9 cellular contexts compared by ENCODE assay signal in genomic region chr1:91502138-91502881, GRCh38. TPM values are rescaled to one million over a fixed set of nuclear protein-coding genes. Genes with fewer than 3 reads are reported as not detected.
A peak's percentile ranks its signal among the peaks of the same experiment; 100 is the strongest.
DNase-seq lines count a peak whose midpoint lies in the region; TF ChIP-seq lines count a peak whose summit lies in the region.
"Had no signal": no experiment of that assay in that cellular context is flagged by ENCODE, and none has a peak within 500 bp of the region (broad histone marks: within the 10 kb centered on the region; RNA-seq: fewer than 3 reads in every experiment).

No MANE protein-coding gene starts in this region.

- H3K79me2 ChIP-seq in neural cell (replicated peaks; ENCODE audit: insufficient read depth, low read length): peaks cover 14% of the 10 kb centered on the region

- no peaks in the 10 kb centered on the region for H3F3A ChIP-seq in neural cell (ENCODE audit: insufficient read depth, low read length, poor library complexity, severe bottlenecking)

- no peaks in the 10 kb centered on the region for H4K20me1 ChIP-seq in neural cell (ENCODE audit: insufficient read depth)

- H3K9me2 ChIP-seq in neural cell (ENCODE audit: insufficient read depth, low read length): no peaks in the 10 kb centered on the region

- H3K27me3 ChIP-seq in HUES48 (ENCODE audit: control insufficient read depth, insufficient read depth, low read length): no peaks in the 10 kb centered on the region
- no peaks in the 10 kb centered on the region for H3K27me3 ChIP-seq in neural cell (ENCODE audit: insufficient read depth, low read depth, low read length)

- peak overlapping the region; percentile 99 for H3K27ac ChIP-seq in HUES48 (ENCODE audit: low read depth, low read length)
- H3K27ac ChIP-seq in neural cell (ENCODE audit: low read length): peak overlapping the region; percentile 88

- peaks cover 16% of the 10 kb centered on the region for H3K36me3 ChIP-seq in HUES48 (ENCODE audit: control insufficient read depth, insufficient read depth, low read length)
- no peaks in the 10 kb centered on the region for H3K36me3 ChIP-seq in neural cell (ENCODE audit: insufficient read depth, low read length)

- DNase-seq in NCI-H748 (lab: John Stamatoyannopoulos, UW; ENCODE audit: unreplicated experiment): peak; percentile 29
- no peak for DNase-seq in NCI-H748 treated with DMSO at 0.1 percent for 48 hours (lab: John Stamatoyannopoulos, UW)
- peak in 1 of 2 donors; percentile 9 for DNase-seq in cardiac fibroblast (ENCODE audit: low read depth in 2 of 2)
- no peak for DNase-seq in Kasumi-1 (lab: John Stamatoyannopoulos, UW)
- no peak for DNase-seq in GM03348 (ENCODE audit: low spot score)
- DNase-seq in activated gamma-delta T cell treated with Interleukin-2 at 50 U/mL for 16 hours: no peak
- DNase-seq: stimulated activated naive CD8-positive, alpha-beta T cell treated with anti-CD3 and anti-CD28 coated beads, Interleukin-15, amount 100 ng/mL, for 72 hours had no signal

- TF ChIP-seq CTCF in cardiac fibroblast (IDR thresholded peaks at IDR 0.05; ENCODE audit: low read depth, low read length) (no peak), neural cell (IDR thresholded peaks at IDR 0.05; ENCODE audit: poor library complexity, severe bottlenecking) (no peak)

- H3K9ac ChIP-seq in HUES48 (ENCODE audit: low read depth, low read length) (peak overlapping the region; percentile 97), neural cell (ENCODE audit: low read length) (peak overlapping the region; percentile 78)

- no peak for TF ChIP-seq RAD21 in neural cell (conservative IDR thresholded peaks at IDR 0.05)

- H3K4me3 ChIP-seq in HUES48 (ENCODE audit: low read depth, low read length): peak overlapping the region; percentile 88
- peak overlapping the region; percentile 77 to 83 for H3K4me3 ChIP-seq in cardiac fibroblast (replicated peaks in 1 of 2; ENCODE audit: low read depth in 2 of 2, low read length in 2 of 2)
- H3K4me3 ChIP-seq in neural cell (ENCODE audit: low read length): peak overlapping the region; percentile 76

- H2AFZ ChIP-seq in neural cell (ENCODE audit: low read depth, low read length): no peak overlapping the region

- H3K4me2 ChIP-seq in neural cell (ENCODE audit: low read length): peak overlapping the region; percentile 63

- TF ChIP-seq EP300 in neural cell (conservative IDR thresholded peaks at IDR 0.05; ENCODE audit: poor library complexity, severe bottlenecking): no peak

- H3K9me3 ChIP-seq in HUES48 (ENCODE audit: control insufficient read depth, insufficient read depth, low read length) (no peaks in the 10 kb centered on the region), neural cell (ENCODE audit: low read length) (no peaks in the 10 kb centered on the region)

- peaks cover 46% of the 10 kb centered on the region for H3K4me1 ChIP-seq in HUES48 (ENCODE audit: control insufficient read depth, insufficient read depth, low read length)

TF ChIP-seq in neural cell, 6 proteins besides CTCF, POLR2A, EP300 and RAD21:
- TF ChIP-seq MXI1 (conservative IDR thresholded peaks at IDR 0.05; ENCODE audit: poor library complexity, severe bottlenecking): no peak
- no peak for TF ChIP-seq SMC3 (conservative IDR thresholded peaks at IDR 0.05; ENCODE audit: poor library complexity)
- no peak for TF ChIP-seq EZH2 (IDR thresholded peaks at IDR 0.05; ENCODE audit: borderline replicate concordance, insufficient read depth, low read length, poor library complexity, severe bottlenecking)
- TF ChIP-seq POLR2AphosphoS5 (IDR thresholded peaks at IDR 0.05): no peak
- TF ChIP-seq REST (IDR thresholded peaks at IDR 0.05; ENCODE audit: borderline replicate concordance): no peak
- TF ChIP-seq TAF1 (IDR thresholded peaks at IDR 0.05; ENCODE audit: low read depth): no peak

RNA-seq across cellular contexts. Expression of gene CDC7, which starts 1.7 kb away (rescaled TPM):
- polyA plus RNA-seq in neural cell: 33.2 and 34.6 TPM in 2 replicates
- 24.2 and 26.1 TPM in 2 replicates for polyA minus RNA-seq in neural cell
